In genomic region chr2:149994057-149994728, GRCh38 we compare ENCODE assay signal across 11 cellular contexts.
DNase-seq lines count a peak whose midpoint lies in the region; ATAC-seq, FAIRE-seq and TF ChIP-seq lines count a peak whose summit lies in the region.
"Had no signal": no experiment of that assay in that cellular context is flagged by ENCODE, and none has a peak within 500 bp of the region (broad histone marks: within the 10 kb centered on the region; RNA-seq: fewer than 3 reads in every experiment).

No MANE protein-coding gene starts in this region.

- peak; percentile 98 for ATAC-seq in esophagus mucosa
- peak; percentile 27 for ATAC-seq in stimulated activated memory B cell treated with anti-CD40 and anti-IgM and Interleukin-4, amounts not matched to agents 10 μg/mL and 1 μg/mL and 100 μg/mL, for 72 hours

- H3K36me3 Mint-ChIP-seq in stimulated activated memory B cell treated with anti-CD40 and anti-IgM and Interleukin-4, amounts not matched to agents 10 μg/mL and 1 μg/mL and 100 μg/mL, for 72 hours, result no peaks in the 10 kb centered on the region

- no peaks in the 10 kb centered on the region for H3K27me3 Mint-ChIP-seq in stimulated activated memory B cell treated with anti-CD40 and anti-IgM and Interleukin-4, amounts not matched to agents 10 μg/mL and 1 μg/mL and 100 μg/mL, for 72 hours

- H3K4me3 Mint-ChIP-seq in stimulated activated memory B cell treated with anti-CD40 and anti-IgM and Interleukin-4, amounts not matched to agents 10 μg/mL and 1 μg/mL and 100 μg/mL, for 72 hours, result no peak overlapping the region

- H3K4me1 Mint-ChIP-seq in stimulated activated memory B cell treated with anti-CD40 and anti-IgM and Interleukin-4, amounts not matched to agents 10 μg/mL and 1 μg/mL and 100 μg/mL, for 72 hours, result no peaks in the 10 kb centered on the region

- H3K27ac Mint-ChIP-seq in stimulated activated memory B cell treated with anti-CD40 and anti-IgM and Interleukin-4, amounts not matched to agents 10 μg/mL and 1 μg/mL and 100 μg/mL, for 72 hours, result no peak overlapping the region

- peak; percentile 99 for FAIRE-seq in H54 (lab: Jason Lieb, UNC)
- FAIRE-seq: colon had no signal

- DNase-seq in H54 (ENCODE audit: insufficient read length, low spot score), result peak; percentile 6
- DNase-seq in NCI-H345 (lab: John Stamatoyannopoulos, UW), result peak; percentile 67
- DNase-seq in NCI-H2196 treated with DMSO at 0.1 percent for 48 hours (lab: John Stamatoyannopoulos, UW; ENCODE audit: unreplicated experiment), result no peak
- no peak for DNase-seq in Ammon's horn (ENCODE audit: low spot score)
- DNase-seq in NCI-H774 (lab: John Stamatoyannopoulos, UW), result no peak
- no peak for DNase-seq in activated CD4-positive, alpha-beta T cell treated with anti-CD3 and anti-CD28 coated beads, Interleukin-2, amount 50 U/mL, for 4 hours
- DNase-seq: activated CD4-positive, alpha-beta T cell treated with anti-CD3 and anti-CD28 coated beads for 4 hours; NCI-H2227 treated with DMSO at 0.1 percent for 48 hours had no signal

- TF ChIP-seq POLR2A in H54 (IDR thresholded peaks at IDR 0.05; ENCODE audit: low read depth, low read length), result no peak

- no peaks in the 10 kb centered on the region for H3K9me3 Mint-ChIP-seq in stimulated activated memory B cell treated with anti-CD40 and anti-IgM and Interleukin-4, amounts not matched to agents 10 μg/mL and 1 μg/mL and 100 μg/mL, for 72 hours

Comparison
In these comparisons a context has a peak if more than half of its experiments do, and no peak if none do; other contexts are left out.
1. DNase-seq: peak in H54 (single experiment) and NCI-H345 (single experiment); none in NCI-H2196 treated with DMSO at 0.1 percent for 48 hours (single experiment), Ammon's horn (single experiment), NCI-H774 (single experiment) and activated CD4-positive, alpha-beta T cell treated with anti-CD3 and anti-CD28 coated beads, Interleukin-2, amount 50 U/mL, for 4 hours (0 of 2).